Comparison of ENCODE assay signal across 24 cellular contexts in genomic region chr9:93441181-93441580, GRCh38. TPM values are rescaled to one million over a fixed set of nuclear protein-coding genes. Genes with fewer than 3 reads are reported as not detected.
DNase-seq lines count a peak whose midpoint lies in the region; ATAC-seq, FAIRE-seq and TF ChIP-seq lines count a peak whose summit lies in the region.
"Had no signal": no experiment of that assay in that cellular context is flagged by ENCODE, and none has a peak within 500 bp of the region (broad histone marks: within the 10 kb centered on the region; RNA-seq: fewer than 3 reads in every experiment).

No MANE protein-coding gene starts in this region.

- no peak overlapping the region for H2AK5ac ChIP-seq in trophoblast cell (ENCODE audit: low read length)

- H3K27ac Mint-ChIP-seq in CD8-positive, alpha-beta T cell, result peak overlapping the region; percentile 18
- H3K27ac Mint-ChIP-seq: B cell; CD4-positive, alpha-beta T cell had no signal

- no peak overlapping the region for H3K27ac ChIP-seq in CD8-positive, alpha-beta T cell (ENCODE audit: low read depth, low read length)
- H3K27ac ChIP-seq in GM12878 (ENCODE audit: control insufficient read depth, insufficient read depth), result no peak overlapping the region
- H3K27ac ChIP-seq in trophoblast cell (ENCODE audit: low read depth, low read length), result peak overlapping the region; percentile 72
- H3K27ac ChIP-seq in GM23248, result no peak overlapping the region
- H3K27ac ChIP-seq: 22Rv1; A549; BLaER1 treated with 17β-estradiol and CSF1 and Interleukin-3, amounts not matched to agents 10 nM and 100 nM; C4-2B had no signal

- H3K9ac ChIP-seq in GM12878 (ENCODE audit: control insufficient read depth, insufficient read depth, low read length) (no peak overlapping the region), trophoblast cell (ENCODE audit: low read length) (no peak overlapping the region), GM23248 (no peak overlapping the region)
- H3K9ac ChIP-seq: BLaER1 treated with 17β-estradiol and CSF1 and Interleukin-3, amounts not matched to agents 10 nM and 100 nM had no signal

- no peak for TF ChIP-seq RAD21 in GM12878 (IDR thresholded peaks at IDR 0.05; ENCODE audit: insufficient read depth, low read depth, low read length)

- H3K4me1 ChIP-seq in CD8-positive, alpha-beta T cell (ENCODE audit: insufficient read depth, low read length), result no peaks in the 10 kb centered on the region
- H3K4me1 ChIP-seq in GM12878 (ENCODE audit: control insufficient read depth, insufficient read depth, low read length) (no peaks in the 10 kb centered on the region), trophoblast cell (ENCODE audit: control insufficient read depth in 1 of 2, insufficient read depth in 2 of 2, low read length in 2 of 2) (peaks cover 11 to 18% of the 10 kb centered on the region in 2 experiments), GM23248 (ENCODE audit: insufficient read depth) (no peaks in the 10 kb centered on the region)
- H3K4me1 ChIP-seq: A549; BLaER1 treated with 17β-estradiol and CSF1 and Interleukin-3, amounts not matched to agents 10 nM and 100 nM had no signal

- no peak overlapping the region for H3K23ac ChIP-seq in trophoblast cell (ENCODE audit: low read length)

- TF ChIP-seq EP300 in GM12878 (IDR thresholded peaks at IDR 0.05; ENCODE audit: borderline replicate concordance in 1 of 2, control insufficient read depth in 1 of 2, low read depth in 2 of 2, low read length in 2 of 2), result no peak

- SMC1A ChIA-PET in GM12878 (lab: Charles Lee; ENCODE audit: uncharacterized antibody, unreplicated experiment), result no interaction called here

- intact Hi-C loops in CD8-positive, alpha-beta T cell (cut with DNase I, micrococcal nuclease), result loop anchor here in 1 of 2 experiments (10.0 kb wide), 1 partner anchor 1326 kb away; the partner anchor contains the start of gene SPTLC1
- intact Hi-C loops in GM12878 (cut with micrococcal nuclease; ENCODE audit: unreplicated experiment), result no loop called here

- CTCF ChIA-PET in CD8-positive, alpha-beta T cell (lab: Charles Lee), result no interaction called here
- CTCF ChIA-PET in GM12878 (lab: Yijun Ruan, JAX), result interaction anchor here (0.7 kb wide), 1 partner anchor 271 kb away, joined by 3 read pairs; no protein-coding TSS in a partner anchor

- POLR2A ChIA-PET in CD8-positive, alpha-beta T cell (lab: Charles Lee), result no interaction called here
- POLR2A ChIA-PET in GM12878 (lab: Charles Lee), result no interaction called here

- peaks cover 20% of the 10 kb centered on the region for H3K36me3 Mint-ChIP-seq in CD8-positive, alpha-beta T cell

- H3K9me3 Mint-ChIP-seq in CD8-positive, alpha-beta T cell, result no peaks in the 10 kb centered on the region
- H3K9me3 Mint-ChIP-seq: CD4-positive, alpha-beta T cell; CD8-positive, alpha-beta memory T cell had no signal

- TF ChIP-seq CTCF in CD8-positive, alpha-beta T cell (IDR thresholded peaks at IDR 0.05), result no peak
- no peak for TF ChIP-seq CTCF in GM12878 (IDR thresholded peaks at IDR 0.05 in 2 of 3, conservative IDR thresholded peaks at IDR 0.05 in 1 of 3; ENCODE audit: control insufficient read depth in 2 of 3, extremely low read depth in 1 of 3, insufficient read depth in 1 of 3, low read depth in 3 of 3, low read length in 3 of 3)

- peak overlapping the region; percentile 97 for H2BK12ac ChIP-seq in trophoblast cell (ENCODE audit: low read length)

- H3K36me3 ChIP-seq in CD8-positive, alpha-beta T cell (ENCODE audit: insufficient read depth, low read length), result no peaks in the 10 kb centered on the region
- H3K36me3 ChIP-seq in GM12878 (ENCODE audit: control insufficient read depth in 2 of 2, insufficient read depth in 2 of 2, low read length in 1 of 2) (peaks cover 2 to 4% of the 10 kb centered on the region in 2 experiments; a peak in 1 of 4 replicates), trophoblast cell (ENCODE audit: control insufficient read depth in 1 of 2, insufficient read depth in 2 of 2, low read length in 2 of 2) (peaks cover 2 to 6% of the 10 kb centered on the region in 2 experiments), GM23248 (ENCODE audit: low read depth) (0 out of 2 replicates have a peak, but pooled peaks cover 5% of the 10 kb centered on the region)

- WGBS in GM12878 (ENCODE audit: insufficient coverage, insufficient replicate concordance, low lambda C conversion rate, missing lambda C conversion rate), result 90% methylated on average over 6 of the region's 6 CpGs
- no CpG with 5 or more reads among the region's 6 CpGs for WGBS in trophoblast cell (ENCODE audit: extremely low coverage, insufficient coverage, insufficient read length)
- WGBS in GM23248 (ENCODE audit: low coverage in 1 of 2, low lambda C conversion rate in 2 of 2, missing lambda C conversion rate in 2 of 2), 2 experiments, result 94 to 99% methylated on average over 6 of the region's 6 CpGs

- no peaks in the 10 kb centered on the region for H4K20me1 ChIP-seq in GM12878 (ENCODE audit: control insufficient read depth, insufficient read depth)
- H4K20me1 ChIP-seq in GM23248 (ENCODE audit: insufficient read depth), result no peaks in the 10 kb centered on the region
- H4K20me1 ChIP-seq: BLaER1 treated with 17β-estradiol and CSF1 and Interleukin-3, amounts not matched to agents 10 nM and 100 nM had no signal

- peak overlapping the region; percentile 92 for H2BK120ac ChIP-seq in trophoblast cell (ENCODE audit: insufficient read depth, low read length, poor library complexity)

- H3K14ac ChIP-seq in trophoblast cell (ENCODE audit: low read length), result no peak overlapping the region

- no peak overlapping the region for H3K4me3 ChIP-seq in CD8-positive, alpha-beta T cell (ENCODE audit: low read depth, low read length)
- H3K4me3 ChIP-seq in GM12878 (no peak overlapping the region), trophoblast cell (ENCODE audit: low read depth, low read length) (peak overlapping the region; percentile 34), GM23248 (no peak overlapping the region)
- H3K4me3 ChIP-seq: A549; BLaER1 treated with 17β-estradiol and CSF1 and Interleukin-3, amounts not matched to agents 10 nM and 100 nM had no signal

- H3K4me3 Mint-ChIP-seq in CD8-positive, alpha-beta T cell, result no peak overlapping the region
- H3K4me3 Mint-ChIP-seq: B cell; CD4-positive, alpha-beta T cell; CD8-positive, alpha-beta memory T cell had no signal

- H3K9me3 ChIP-seq in CD8-positive, alpha-beta T cell (ENCODE audit: low read length), result no peaks in the 10 kb centered on the region
- H3K9me3 ChIP-seq in GM12878 (replicated peaks; ENCODE audit: control insufficient read depth, insufficient read depth, low read length) (no peaks in the 10 kb centered on the region), trophoblast cell (ENCODE audit: insufficient read depth, low read depth, low read length) (no peaks in the 10 kb centered on the region), GM23248 (ENCODE audit: low read depth) (no peaks in the 10 kb centered on the region)
- H3K9me3 ChIP-seq: A549; BLaER1 treated with 17β-estradiol and CSF1 and Interleukin-3, amounts not matched to agents 10 nM and 100 nM had no signal

- H4K12ac ChIP-seq in trophoblast cell (ENCODE audit: low read depth, low read length), result no peak overlapping the region

- BruUV-seq in GM12878 (replicated peaks; lab: Mats Ljungman, UMichigan), result no TSS peak

- no peak overlapping the region for H3K18ac ChIP-seq in trophoblast cell (ENCODE audit: low read length)

- no peak overlapping the region for H2BK5ac ChIP-seq in trophoblast cell (ENCODE audit: low read depth, low read length, poor library complexity)

- H3K79me1 ChIP-seq in trophoblast cell (ENCODE audit: low read length), result peaks cover 18% of the 10 kb centered on the region

- H3K79me2 ChIP-seq in GM12878 (ENCODE audit: control insufficient read depth, insufficient read depth, low read length), result no peaks in the 10 kb centered on the region
- H3K79me2 ChIP-seq in trophoblast cell (ENCODE audit: control insufficient read depth, insufficient read depth, low read length, poor library complexity), result peaks cover 3% of the 10 kb centered on the region
- no peaks in the 10 kb centered on the region for H3K79me2 ChIP-seq in GM23248 (ENCODE audit: insufficient read depth)

- H3K4me2 ChIP-seq in GM12878 (ENCODE audit: control insufficient read depth, insufficient read depth) (no peak overlapping the region), trophoblast cell (ENCODE audit: low read length) (no peak overlapping the region), GM23248 (ENCODE audit: unreplicated experiment) (no peak overlapping the region)
- H3K4me2 ChIP-seq: A549; BLaER1 treated with 17β-estradiol and CSF1 and Interleukin-3, amounts not matched to agents 10 nM and 100 nM had no signal

- H3K27me3 ChIP-seq in CD8-positive, alpha-beta T cell (ENCODE audit: insufficient read depth, low read length), result no peaks in the 10 kb centered on the region
- no peaks in the 10 kb centered on the region for H3K27me3 ChIP-seq in GM12878 (replicated peaks in 1 of 2; ENCODE audit: control insufficient read depth in 2 of 2, insufficient read depth in 2 of 2, low read length in 1 of 2)
- no peaks in the 10 kb centered on the region for H3K27me3 ChIP-seq in trophoblast cell (ENCODE audit: insufficient read depth, low read length)
- H3K27me3 ChIP-seq in GM23248 (replicated peaks; ENCODE audit: insufficient read depth), result no peaks in the 10 kb centered on the region
- H3K27me3 ChIP-seq: BLaER1 treated with 17β-estradiol and CSF1 and Interleukin-3, amounts not matched to agents 10 nM and 100 nM had no signal

- no peak overlapping the region for H3K4ac ChIP-seq in trophoblast cell (ENCODE audit: low read depth, low read length)

- peak overlapping the region; percentile 93 for H4K91ac ChIP-seq in trophoblast cell (ENCODE audit: low read depth, low read length)

- H4K8ac ChIP-seq in trophoblast cell (ENCODE audit: low read depth, low read length), result peak overlapping the region; percentile 80

- in situ Hi-C loops in GM12878 (cut with MboI) (no loop called here), GM23248 (cut with MboI) (no loop called here)

- peak; percentile 31 for FAIRE-seq in GM12878 (lab: Jason Lieb, UNC)
- FAIRE-seq: A549, GM12891, GM19239 had no signal

- no peaks in the 10 kb centered on the region for H3K4me1 Mint-ChIP-seq in CD8-positive, alpha-beta T cell (ENCODE audit: low read depth)
- H3K4me1 Mint-ChIP-seq: B cell; CD8-positive, alpha-beta memory T cell had no signal

- ATAC-seq in CD8-positive, alpha-beta T cell, result no peak
- ATAC-seq in GM12878, result no peak
- ATAC-seq: A549 had no signal

- DNase-seq in CD8-positive, alpha-beta T cell, result no peak
- DNase-seq in GM12878 (ENCODE audit: low read depth, low spot score) (no peak), trophoblast cell (peak; percentile 43 to 91), NCI-H2196 (lab: John Stamatoyannopoulos, UW; ENCODE audit: unreplicated experiment) (no peak), GM23248 (no peak), SK-N-DZ (ENCODE audit: low spot score) (no peak)
- DNase-seq: AML-193; CD4-positive, alpha-beta T cell; CD8-positive, alpha-beta memory T cell; COR-L47; DMS 273 treated with DMSO at 0.1 percent for 48 hours; DMS153; DMS53; DMS79; DND-41; EL; GDM1 had no signal

- no peaks in the 10 kb centered on the region for H3F3A ChIP-seq in GM23248 (ENCODE audit: insufficient read depth)

- no peak for TF ChIP-seq POLR2A in GM12878 (IDR thresholded peaks at IDR 0.05; ENCODE audit: low read depth, low read length)

- RAD21 ChIA-PET in GM12878 (lab: Charles Lee; ENCODE audit: unreplicated experiment), result no interaction called here

- no peaks in the 10 kb centered on the region for H3K9me2 ChIP-seq in GM23248 (ENCODE audit: insufficient read depth)

- no peak overlapping the region for H2AFZ ChIP-seq in GM12878 (ENCODE audit: control insufficient read depth, low read depth, low read length)
- H2AFZ ChIP-seq in trophoblast cell (ENCODE audit: insufficient read depth, low read length, poor library complexity), result no peak overlapping the region
- no peak overlapping the region for H2AFZ ChIP-seq in GM23248

- H3K27me3 Mint-ChIP-seq in CD8-positive, alpha-beta T cell (ENCODE audit: low read depth), result no peaks in the 10 kb centered on the region
- H3K27me3 Mint-ChIP-seq: B cell; CD4-positive, alpha-beta T cell; CD8-positive, alpha-beta memory T cell had no signal

RNA-seq across cellular contexts. Expression of gene FAM120A, which starts 10.3 kb away (rescaled TPM):
- total RNA-seq in CD8-positive, alpha-beta T cell, result 10 to 100 TPM; 39.4 to 39.7 TPM
- total RNA-seq in GM12878 (2013; cell fraction: nucleolus; rRNA removed), result 141 and 148 TPM in 2 replicates
- 59.5 and 66.2 TPM in 2 replicates for total RNA-seq in GM12878 (2014; rRNA removed)
- total RNA-seq in GM12878 (2014; rRNA removed; fragmentation: Illumina TruSeq; extraction: Trizol), result 55.1 and 58.1 TPM in 2 replicates
- 87.1 and 89.6 TPM in 2 replicates for total RNA-seq in GM12878 (2021)
- 19.6 TPM for polyA plus RNA-seq in GM12878 (2011; ENCODE audit: low read depth)
- polyA plus RNA-seq in GM12878 (2011; rRNA removed), result 61.3 and 61.5 TPM in 2 replicates
- polyA plus RNA-seq in GM12878 (2011; cell fraction: cytosol; rRNA removed), result 52.7 and 56.0 TPM in 2 replicates
- polyA plus RNA-seq in GM12878 (2011; cell fraction: nucleus; rRNA removed), result 54.6 and 67.6 TPM in 2 replicates
- polyA plus RNA-seq in GM12878 (2012), result 35.7 and 45.8 TPM in 2 replicates
- polyA plus RNA-seq in GM12878 (2014; fragmentation: Illumina TruSeq; extraction: Trizol), result 55.4 and 65.6 TPM in 2 replicates
- 10 to 100 TPM; 13.1 to 21.3 TPM for polyA plus RNA-seq in GM12878 (2014; fragmentation: Nextera tagmentation; extraction: Ambion mirVana)
- 46.6 and 46.9 TPM in 2 replicates for polyA plus RNA-seq in GM12878 (2014; rRNA removed)
- polyA plus RNA-seq in GM12878 (2016; fragmentation: Nextera tagmentation; extraction: Ambion mirVana), result 10 to 100 TPM; 23.9 to 25.6 TPM
- 151 and 163 TPM in 2 replicates for polyA minus RNA-seq in GM12878 (2011; rRNA and poly(A)+ RNA removed)
- polyA minus RNA-seq in GM12878 (2011; cell fraction: cytosol; rRNA and poly(A)+ RNA removed), result 75.3 and 80.9 TPM in 2 replicates
- 73.5 and 109 TPM in 2 replicates for polyA minus RNA-seq in GM12878 (2011; cell fraction: nucleus; rRNA and poly(A)+ RNA removed)
- 74.8 and 75.7 TPM in 2 replicates for polyA plus RNA-seq in trophoblast cell (2013)
- total RNA-seq in GM23248 (2014; rRNA removed; shearing (Covaris generic)), result 90.5 and 101 TPM in 2 replicates
- 28.9 and 29.3 TPM in 2 replicates for polyA plus RNA-seq in GM23248 (2016; fragmentation: Nextera tagmentation; extraction: Ambion mirVana)
- 12.4 and 14.0 TPM in 2 replicates for polyA plus RNA-seq in SK-N-DZ (2014; cell fraction: cytosol; rRNA removed)
- 13.4 and 29.0 TPM in 2 replicates for polyA plus RNA-seq in SK-N-DZ (2014; cell fraction: nucleus; rRNA removed)

RNA-seq across cellular contexts. Expression of gene FAM120AOS, which starts 12.2 kb away (rescaled TPM):
- total RNA-seq in CD8-positive, alpha-beta T cell, result 10 to 100 TPM; 40.3 to 40.7 TPM
- 45.1 and 45.8 TPM in 2 replicates for total RNA-seq in GM12878 (2013; cell fraction: nucleolus; rRNA removed)
- total RNA-seq in GM12878 (2014; rRNA removed) (28.9 and 32.3 TPM in 2 replicates), GM12878 (2014; rRNA removed; fragmentation: Illumina TruSeq; extraction: Trizol) (30.9 and 33.6 TPM in 2 replicates), GM12878 (2021) (32.3 and 35.6 TPM in 2 replicates)
- polyA plus RNA-seq in GM12878 (2011; ENCODE audit: low read depth), result 12.3 TPM
- polyA plus RNA-seq in GM12878 (2011; rRNA removed) (29.8 and 36.6 TPM in 2 replicates), GM12878 (2014; fragmentation: Illumina TruSeq; extraction: Trizol) (43.5 and 48.4 TPM in 2 replicates), GM12878 (2014; fragmentation: Nextera tagmentation; extraction: Ambion mirVana) (10 to 100 TPM; 15.9 to 18.8 TPM), GM12878 (2014; rRNA removed) (35.0 and 39.6 TPM in 2 replicates), GM12878 (2016; fragmentation: Nextera tagmentation; extraction: Ambion mirVana) (10 to 100 TPM; 52.1 to 55.1 TPM), GM23248 (2016; fragmentation: Nextera tagmentation; extraction: Ambion mirVana) (43.4 and 45.5 TPM in 2 replicates)
- polyA plus RNA-seq in GM12878 (2011; cell fraction: cytosol; rRNA removed), result 19.7 and 19.9 TPM in 2 replicates
- 17.3 and 17.7 TPM in 2 replicates for polyA plus RNA-seq in GM12878 (2011; cell fraction: nucleus; rRNA removed)
- 21.7 and 27.0 TPM in 2 replicates for polyA plus RNA-seq in GM12878 (2012)
- polyA minus RNA-seq in GM12878 (2011; rRNA and poly(A)+ RNA removed), result 17.0 and 22.8 TPM in 2 replicates
- polyA minus RNA-seq in GM12878 (2011; cell fraction: cytosol; rRNA and poly(A)+ RNA removed), result 6.9 and 8.4 TPM in 2 replicates
- 16.8 and 25.6 TPM in 2 replicates for polyA minus RNA-seq in GM12878 (2011; cell fraction: nucleus; rRNA and poly(A)+ RNA removed)
- polyA plus RNA-seq in trophoblast cell (2013), result 40.6 and 41.6 TPM in 2 replicates
- 36.6 and 42.1 TPM in 2 replicates for total RNA-seq in GM23248 (2014; rRNA removed; shearing (Covaris generic))
- polyA plus RNA-seq in SK-N-DZ (2014; cell fraction: cytosol; rRNA removed), result 27.2 and 31.6 TPM in 2 replicates
- polyA plus RNA-seq in SK-N-DZ (2014; cell fraction: nucleus; rRNA removed), result 15.8 and 20.8 TPM in 2 replicates

Comparison
In these comparisons a context has a peak if more than half of its experiments do, and no peak if none do; other contexts are left out.
1. DNase-seq: peak in trophoblast cell (2 of 2); none in CD8-positive, alpha-beta T cell (0 of 7), GM12878 (single experiment), NCI-H2196 (single experiment), GM23248 (single experiment) and SK-N-DZ (single experiment).